Comparison of ENCODE assay signal across 8 cellular contexts in genomic region chr16:48366165-48367093, GRCh38. TPM values are rescaled to one million over a fixed set of nuclear protein-coding genes. Genes with fewer than 3 reads are reported as not detected.
DNase-seq lines count a peak whose midpoint lies in the region; ATAC-seq, FAIRE-seq and TF ChIP-seq lines count a peak whose summit lies in the region.

No MANE protein-coding gene starts in this region.

- peak; percentile 70 for ATAC-seq in GM21717 (IDR thresholded peaks at IDR 0.05; ENCODE audit: unreplicated experiment)

- H3K9me2 ChIP-seq in SU-DHL-6 (replicated peaks; ENCODE audit: insufficient read depth, low read length), result no peaks in the 10 kb centered on the region

- H3K27me3 ChIP-seq in SU-DHL-6 (ENCODE audit: low read length) (no peaks in the 10 kb centered on the region), keratinocyte (ENCODE audit: control insufficient read depth, extremely low read depth, insufficient read depth, low read length) (no peaks in the 10 kb centered on the region)

- H3K9me3 Mint-ChIP-seq in MCF 10A (ENCODE audit: unreplicated experiment), result no peaks in the 10 kb centered on the region

- dilution Hi-C loops in keratinocyte (cut with MboI; ENCODE audit: extremely low pct_ligation_motif_present, low sequenced_read_pairs), result loop anchor here (25.0 kb wide), 1 partner anchor 146 kb away; no protein-coding TSS in a partner anchor

- H3F3A ChIP-seq in SU-DHL-6 (ENCODE audit: insufficient read depth), result peaks cover 10% of the 10 kb centered on the region; the same call in 1 of the 2 replicates

- H3K9me1 ChIP-seq in keratinocyte (ENCODE audit: control insufficient read depth, extremely low read depth, insufficient read depth, low read length), result no peaks in the 10 kb centered on the region

- peak overlapping the region; percentile 95 for H3K27ac Mint-ChIP-seq in MCF 10A (ENCODE audit: low read depth, unreplicated experiment)

- H3K36me3 Mint-ChIP-seq in MCF 10A (ENCODE audit: insufficient read depth, unreplicated experiment), result peaks cover under 1% of the 10 kb centered on the region

- H3K4me1 Mint-ChIP-seq in MCF 10A (ENCODE audit: insufficient read depth, unreplicated experiment), result peaks cover 48% of the 10 kb centered on the region

- peak overlapping the region; percentile 60 for H3K9ac ChIP-seq in SU-DHL-6 (ENCODE audit: low read length)
- peak overlapping the region; percentile 84 for H3K9ac ChIP-seq in keratinocyte (ENCODE audit: control insufficient read depth, extremely low read depth, insufficient read depth, low read length)

- H3K4me2 ChIP-seq in SU-DHL-6 (ENCODE audit: low read depth, low read length, poor library complexity, severe bottlenecking) (peak overlapping the region; percentile 94), keratinocyte (ENCODE audit: control insufficient read depth, extremely low read depth, insufficient read depth, low read depth, low read length) (peak overlapping the region; percentile 92)

- H3K4me3 Mint-ChIP-seq in MCF 10A (ENCODE audit: unreplicated experiment), result peak overlapping the region; percentile 80

- DNase-seq in GM10248 (ENCODE audit: extremely low spot score) (peak; percentile 50), HuH-7 (ENCODE audit: low spot score) (peak; percentile 28), MCF 10A (ENCODE audit: unreplicated experiment) (peak; percentile 93), keratinocyte (ENCODE audit: low read depth, low spot score) (peak; percentile 61), foreskin melanocyte (no peak)
- peak; percentile 41 for DNase-seq in stimulated activated CD4-positive, alpha-beta T cell treated with anti-CD3 and anti-CD28 coated beads, Interleukin-2, amount 100 ng/mL, for 4 hours (ENCODE audit: low read depth)

- H3K9me3 ChIP-seq in SU-DHL-6 (ENCODE audit: insufficient read depth, low read length) (no peaks in the 10 kb centered on the region), keratinocyte (ENCODE audit: control insufficient read depth, low read depth, low read length) (no peaks in the 10 kb centered on the region)

- BruUV-seq in MCF 10A (replicated peaks; lab: Mats Ljungman, UMichigan), result TSS peak; percentile 96

- POLR2A ChIA-PET in GM10248 (lab: Yijun Ruan, JAX), result interaction anchor here (0.7 to 1.5 kb wide), 6 partner anchors 10 to 243 kb away, joined by 3 to 11 read pairs (median 6); partner anchors contain the start of genes N4BP1 and SIAH1
- POLR2A ChIA-PET in MCF 10A (lab: Yijun Ruan, JAX), result interaction anchor here (0.6 to 6.2 kb wide), 22 partner anchors 10 to 1394 kb away, joined by 3 to 157 read pairs (median 7); partner anchors contain the start of genes N4BP1 and SIAH1

- peak; percentile 65 for FAIRE-seq in keratinocyte (lab: Jason Lieb, UNC)

- CTCF ChIA-PET in GM10248 (lab: Yijun Ruan, JAX), result interaction anchor here (1.2 to 3.0 kb wide), 12 partner anchors 8 to 264 kb away, joined by 3 to 20 read pairs (median 5); partner anchors contain the start of gene SIAH1
- CTCF ChIA-PET in MCF 10A (lab: Yijun Ruan, JAX), result interaction anchor here (0.5 to 3.6 kb wide), 14 partner anchors 10 to 264 kb away, joined by 3 to 25 read pairs (median 3); no protein-coding TSS in a partner anchor

- peaks cover 95% of the 10 kb centered on the region for H3K79me2 ChIP-seq in SU-DHL-6 (ENCODE audit: insufficient read depth, low read length)
- peaks cover 89% of the 10 kb centered on the region for H3K79me2 ChIP-seq in keratinocyte (ENCODE audit: control insufficient read depth, insufficient read depth, low read length)

- H4K20me1 ChIP-seq in SU-DHL-6 (ENCODE audit: low read depth, low read length), result peaks cover 7% of the 10 kb centered on the region
- H4K20me1 ChIP-seq in keratinocyte (ENCODE audit: control insufficient read depth, extremely low read depth, insufficient read depth, low read length), result peaks cover 6% of the 10 kb centered on the region

- H3K36me3 ChIP-seq in SU-DHL-6 (ENCODE audit: low read length) (peaks cover 1% of the 10 kb centered on the region; the same call in 1 of the 2 replicates), keratinocyte (ENCODE audit: control insufficient read depth in 2 of 2, extremely low read depth in 1 of 2, insufficient read depth in 2 of 2, low read length in 2 of 2) (peaks cover 4 to 7% of the 10 kb centered on the region in 2 experiments)

- TF ChIP-seq CTCF in GM10248 (IDR thresholded peaks at IDR 0.05; ENCODE audit: control extremely low read depth, extremely low read depth, low read depth, missing control alignments) (no peak), SU-DHL-6 (IDR thresholded peaks at IDR 0.05; ENCODE audit: insufficient read depth, low read length, poor library complexity, severe bottlenecking) (no peak), MCF 10A (IDR thresholded peaks at IDR 0.05; ENCODE audit: unreplicated experiment) (no peak), keratinocyte (optimal IDR thresholded peaks at IDR 0.05 in 1 of 3, IDR thresholded peaks at IDR 0.05 in 1 of 3, conservative IDR thresholded peaks at IDR 0.05 in 1 of 3; ENCODE audit: extremely low read depth in 1 of 3, insufficient read depth in 2 of 3, low read length in 3 of 3) (no peak)

- no peaks in the 10 kb centered on the region for H3K27me3 Mint-ChIP-seq in MCF 10A (ENCODE audit: insufficient read depth, unreplicated experiment)

- peaks cover 39% of the 10 kb centered on the region for H3K4me1 ChIP-seq in keratinocyte (ENCODE audit: control insufficient read depth, extremely low read depth, insufficient read depth, low read length)

- intact Hi-C loops in MCF 10A (cut with micrococcal nuclease), result loop anchor here (1.0 to 5.0 kb wide), 4 partner anchors 17 to 256 kb away; no protein-coding TSS in a partner anchor

- H3K27ac ChIP-seq in SU-DHL-6 (ENCODE audit: low read depth, low read length) (peak overlapping the region; percentile 56), keratinocyte (ENCODE audit: control insufficient read depth, insufficient read depth, low read length) (peak overlapping the region; percentile 97)

- H3K4me3 ChIP-seq in SU-DHL-6 (ENCODE audit: insufficient read depth, low read length, poor library complexity, severe bottlenecking) (peak overlapping the region; percentile 53), keratinocyte (ENCODE audit: control insufficient read depth in 2 of 3, extremely low read depth in 1 of 3, insufficient read depth in 2 of 3, low read depth in 1 of 3, low read length in 3 of 3) (peak overlapping the region; percentile 42 to 71 (median 60))

- H2AFZ ChIP-seq in SU-DHL-6 (ENCODE audit: low read depth, low read length, severe bottlenecking) (peak overlapping the region; percentile 30), keratinocyte (ENCODE audit: control insufficient read depth, low read length) (peak overlapping the region; percentile 8)

RNA-seq across cellular contexts. Expression of gene SIAH1, which starts 18.8 kb away (rescaled TPM):
- 19.9 and 22.4 TPM in 2 replicates for total RNA-seq in MCF 10A (2022)
- polyA plus RNA-seq in keratinocyte, result 14.4 to 19.0 TPM (median 15.4 TPM) in 3 replicates
- 9.1 TPM for polyA plus RNA-seq in keratinocyte (2011; ENCODE audit: low read depth)
- 8.8 and 15.0 TPM in 2 replicates for polyA plus RNA-seq in keratinocyte (2011; cell fraction: cytosol; rRNA removed)
- polyA plus RNA-seq in keratinocyte (2011; cell fraction: nucleus; rRNA removed), result 25.0 and 29.5 TPM in 2 replicates
- polyA plus RNA-seq in keratinocyte (2012; ENCODE audit: low replicate concordance), result 11.0 and 29.4 TPM in 2 replicates
- 9.1 to 22.1 TPM (median 20.8 TPM) in 3 replicates for polyA minus RNA-seq in keratinocyte
- polyA minus RNA-seq in keratinocyte (2011; cell fraction: cytosol; rRNA and poly(A)+ RNA removed), result 15.2 TPM
- polyA minus RNA-seq in keratinocyte (2011; cell fraction: nucleus; rRNA and poly(A)+ RNA removed), result 13.3 and 21.3 TPM in 2 replicates
